ENCODE assay signal across 8 cellular contexts in the genomic region with DNA sequence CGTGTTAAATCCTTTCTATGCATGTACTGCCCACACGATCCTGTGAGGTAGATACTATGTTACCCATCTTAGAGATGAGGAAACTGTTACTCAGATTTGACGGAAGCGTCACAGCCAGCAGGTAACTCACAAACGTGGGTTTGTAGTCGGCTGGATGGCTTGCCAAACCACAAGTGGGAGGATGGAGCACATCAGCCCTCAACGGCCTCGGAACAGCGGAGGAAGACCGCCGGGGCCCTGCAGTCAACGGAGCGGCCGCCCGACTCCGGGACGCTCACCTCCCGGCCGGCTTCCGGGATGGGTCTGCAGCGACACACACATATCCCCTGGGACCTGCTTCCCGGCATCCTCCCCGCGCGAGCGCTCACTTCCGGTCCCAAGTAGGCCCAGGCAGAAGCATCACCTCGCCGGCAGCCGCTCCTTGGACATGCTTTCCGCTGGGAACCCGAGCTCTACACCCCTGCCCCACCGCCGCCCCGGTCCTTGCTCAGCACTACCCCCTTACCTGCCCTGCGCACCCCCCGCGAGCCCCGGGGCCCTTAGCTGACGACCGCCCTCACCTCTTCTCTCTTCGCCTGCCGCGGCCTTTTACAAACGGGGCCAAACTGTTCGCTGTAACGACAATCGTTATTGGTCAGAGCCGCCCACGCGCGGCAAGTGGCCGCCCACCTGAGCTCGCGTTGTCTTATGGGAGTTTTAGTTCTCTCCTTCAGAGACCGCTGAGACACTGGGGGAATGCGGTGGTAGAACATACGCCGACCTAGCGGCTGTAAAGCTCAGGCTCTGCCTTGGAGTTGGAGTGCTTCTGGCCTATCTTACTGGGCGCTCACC. TPM values are rescaled to one million over a fixed set of nuclear protein-coding genes. Genes with fewer than 3 reads are reported as not detected.
A peak's percentile ranks its signal among the peaks of the same experiment; 100 is the strongest.
DNase-seq lines count a peak whose midpoint lies in the region; ATAC-seq, FAIRE-seq and TF ChIP-seq lines count a peak whose summit lies in the region.

A gene (minus strand): TSS at position 607 of the 831 bp plus-strand sequence. CDS start 9,034 bp downstream, outside the sequence.

- TF ChIP-seq CTCF in OCI-LY7 (conservative IDR thresholded peaks at IDR 0.05; ENCODE audit: low read length) (no peak; the same call in 1 of the 2 replicates), endothelial cell of umbilical vein (IDR thresholded peaks at IDR 0.05; ENCODE audit: extremely low read depth in 1 of 2, insufficient read depth in 1 of 2, low read depth in 1 of 2, low read length in 2 of 2) (peak in 1 of 2 donors; percentile 23)

- DNase-seq in DMS 273 treated with DMSO at 0.1 percent for 48 hours (lab: John Stamatoyannopoulos, UW) (peak; percentile 97), HuH-7.5 (ENCODE audit: low spot score) (peak; percentile 94), OCI-LY7 (ENCODE audit: low spot score) (peak; percentile 99), activated T-cell treated with anti-CD3 and anti-CD28 coated beads for 1 hour (ENCODE audit: low read depth) (peak; percentile 90), endothelial cell of umbilical vein (ENCODE audit: low read depth, low spot score) (peak; percentile 98), middle frontal gyrus (ENCODE audit: extremely low spot score, low spot score) (peak; percentile 95)
- peak; percentile 88 to 94 for DNase-seq in stimulated activated CD8-positive, alpha-beta memory T cell treated with anti-CD3 and anti-CD28 coated beads, Interleukin-2, amount 100 ng/mL, for 48 hours (ENCODE audit: low read depth in 2 of 2)

- CTCF ChIA-PET in OCI-LY7 (lab: Charles Lee; ENCODE audit: unreplicated experiment) (interaction anchor here (0.6 to 0.7 kb wide), 2 partner anchors 64 to 1381 kb away, joined by 3 read pairs; no protein-coding TSS in a partner anchor), endothelial cell of umbilical vein (lab: Charles Lee) (interaction anchor here (0.8 to 1.9 kb wide), 9 partner anchors 9 to 466 kb away, joined by 3 to 8 read pairs (median 4); a partner anchor contains a TSS)

- H3K9me2 ChIP-seq in OCI-LY7 (ENCODE audit: insufficient read depth, low read length): no peaks in the 10 kb centered on the region

- peaks cover 8% of the 10 kb centered on the region for H3K4me1 ChIP-seq in OCI-LY7 (ENCODE audit: insufficient read depth, low read length, poor library complexity, severe bottlenecking)
- no peaks in the 10 kb centered on the region for H3K4me1 ChIP-seq in endothelial cell of umbilical vein (ENCODE audit: control insufficient read depth, extremely low read depth, insufficient read depth, low read length)

- peak; percentile 98 for TF ChIP-seq POLR2A in endothelial cell of umbilical vein (IDR thresholded peaks at IDR 0.05; ENCODE audit: low read depth, low read length)

- H3K4me3 ChIP-seq in OCI-LY7 (ENCODE audit: low read depth, low read length, poor library complexity, severe bottlenecking) (peak within 1 kb of the TSS; percentile 83), endothelial cell of umbilical vein (replicated peaks in 1 of 3; ENCODE audit: insufficient read depth in 1 of 3, low read depth in 1 of 3, low read length in 3 of 3) (peak within 1 kb of the TSS; percentile 52 to 73 (median 60))

- H2AFZ ChIP-seq in OCI-LY7 (ENCODE audit: low read length) (peak within 1 kb of the TSS; percentile 73), endothelial cell of umbilical vein (ENCODE audit: low read depth, low read length) (peak within 1 kb of the TSS; percentile 76)

- H3K9me1 ChIP-seq in endothelial cell of umbilical vein (replicated peaks; ENCODE audit: control insufficient read depth, extremely low read depth, insufficient read depth, low read length): no peaks in the 10 kb centered on the region

- no peaks in the 10 kb centered on the region for H3K9me3 ChIP-seq in OCI-LY7 (ENCODE audit: low read length)
- H3K9me3 ChIP-seq in endothelial cell of umbilical vein (replicated peaks; ENCODE audit: control insufficient read depth, insufficient read depth, low read length): no peaks in the 10 kb centered on the region

- intact Hi-C loops in OCI-LY7 (cut with micrococcal nuclease; ENCODE audit: unreplicated experiment): loop anchor here (1.0 to 2.0 kb wide), 5 partner anchors 48 to 278 kb away; a partner anchor contains a TSS
- intact Hi-C loops in endothelial cell of umbilical vein (cut with micrococcal nuclease): loop anchor here (1.0 to 2.0 kb wide), 2 partner anchors 104 to 276 kb away; a partner anchor contains a TSS

- H4K20me1 ChIP-seq in OCI-LY7 (ENCODE audit: insufficient read depth, low read length): no peaks in the 10 kb centered on the region
- H4K20me1 ChIP-seq in endothelial cell of umbilical vein (replicated peaks; ENCODE audit: control insufficient read depth, extremely low read depth, insufficient read depth, low read length): no peaks in the 10 kb centered on the region

- H3K4me2 ChIP-seq in OCI-LY7 (ENCODE audit: low read length) (peak within 1 kb of the TSS; percentile 82), endothelial cell of umbilical vein (ENCODE audit: insufficient read depth, low read length) (peak within 1 kb of the TSS; percentile 93)

- FAIRE-seq in endothelial cell of umbilical vein (lab: Jason Lieb, UNC): peak; percentile 99

- peak within 1 kb of the TSS; percentile 84 for H3K9ac ChIP-seq in endothelial cell of umbilical vein (replicated peaks; ENCODE audit: extremely low read depth, insufficient read depth, low read length)

- dilution Hi-C loops in endothelial cell of umbilical vein (cut with MboI; ENCODE audit: extremely low pct_ligation_motif_present, low sequenced_read_pairs): no loop called here

- H3K27me3 ChIP-seq in endothelial cell of umbilical vein (ENCODE audit: control insufficient read depth in 2 of 2, insufficient read depth in 2 of 2, low read length in 2 of 2): no peaks in the 10 kb centered on the region

- H3K36me3 ChIP-seq in OCI-LY7 (ENCODE audit: insufficient read depth, low read length): no peaks in the 10 kb centered on the region
- H3K36me3 ChIP-seq in endothelial cell of umbilical vein (ENCODE audit: control insufficient read depth in 2 of 2, extremely low read depth in 1 of 2, insufficient read depth in 2 of 2, low read length in 2 of 2): no peaks in the 10 kb centered on the region

- H3K27ac ChIP-seq in OCI-LY7 (ENCODE audit: low read depth, low read length, poor library complexity, severe bottlenecking) (peak within 1 kb of the TSS; percentile 89), endothelial cell of umbilical vein (ENCODE audit: insufficient read depth, low read depth, low read length) (peak within 1 kb of the TSS; percentile 67)

- POLR2A ChIA-PET in OCI-LY7 (lab: Charles Lee): interaction anchor here (0.6 to 3.0 kb wide), 35 partner anchors 9 to 1289 kb away, joined by 3 to 32 read pairs (median 3); a partner anchor contains a TSS
- POLR2A ChIA-PET in endothelial cell of umbilical vein (lab: Charles Lee): interaction anchor here (0.8 to 1.2 kb wide), 5 partner anchors 35 to 276 kb away, joined by 3 to 13 read pairs (median 4); a partner anchor contains a TSS

- H3K79me2 ChIP-seq in OCI-LY7 (ENCODE audit: insufficient read depth, low read depth, low read length): peaks cover 16% of the 10 kb centered on the region; the same call in 1 of the 2 replicates
- peaks cover 2% of the 10 kb centered on the region for H3K79me2 ChIP-seq in endothelial cell of umbilical vein (ENCODE audit: control insufficient read depth, insufficient read depth, low read length)

- BruUV-seq in OCI-LY7 (replicated peaks; lab: Mats Ljungman, UMichigan) (TSS peak; percentile 96), endothelial cell of umbilical vein (replicated peaks; lab: Mats Ljungman, UMichigan) (TSS peak; percentile 90)

- peak; percentile 79 for ATAC-seq in GM21526 (IDR thresholded peaks at IDR 0.05; ENCODE audit: low FRiP score, unreplicated experiment)

TF ChIP-seq in endothelial cell of umbilical vein, 7 proteins besides CTCF, POLR2A, EP300 and RAD21:
- TF ChIP-seq POLR2AphosphoS5 (IDR thresholded peaks at IDR 0.05; ENCODE audit: insufficient read depth, low read depth, low read length) (peak; percentile 98), GATA2 (IDR thresholded peaks at IDR 0.05; ENCODE audit: insufficient read depth, insufficient read length, low read depth, low read length) (no peak), FOS (IDR thresholded peaks at IDR 0.05; ENCODE audit: borderline replicate concordance, insufficient read depth, low read length) (no peak), JUN (IDR thresholded peaks at IDR 0.05; ENCODE audit: borderline replicate concordance, insufficient read depth, insufficient read length, low read depth) (no peak), MYC (IDR thresholded peaks at IDR 0.05; ENCODE audit: low read depth, low read length) (no peak), EZH2 (IDR thresholded peaks at IDR 0.05; ENCODE audit: borderline replicate concordance, low read depth, low read length, severe bottlenecking) (no peak)
- TF ChIP-seq, protein P1, sequence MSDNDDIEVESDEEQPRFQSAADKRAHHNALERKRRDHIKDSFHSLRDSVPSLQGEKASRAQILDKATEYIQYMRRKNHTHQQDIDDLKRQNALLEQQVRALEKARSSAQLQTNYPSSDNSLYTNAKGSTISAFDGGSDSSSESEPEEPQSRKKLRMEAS (IDR thresholded peaks at IDR 0.05; ENCODE audit: insufficient read depth, insufficient read length): no peak

RNA-seq across cellular contexts. Expression of the gene that starts here (rescaled TPM):
- 24.5 and 26.8 TPM in 2 replicates for total RNA-seq in OCI-LY7 (2014; rRNA removed; shearing (Covaris generic))
- total RNA-seq in OCI-LY7 (2022) (19.0 and 21.3 TPM in 2 replicates), endothelial cell of umbilical vein (12.0 and 13.1 TPM in 2 replicates)
- 6.8 and 7.9 TPM in 2 replicates for polyA plus RNA-seq in endothelial cell of umbilical vein
- polyA plus RNA-seq in endothelial cell of umbilical vein (2011; cell fraction: cytosol; rRNA removed): 5.3 and 6.2 TPM in 2 replicates
- 15.3 and 17.6 TPM in 2 replicates for polyA plus RNA-seq in endothelial cell of umbilical vein (2011; cell fraction: nucleus; rRNA removed)
- polyA plus RNA-seq in endothelial cell of umbilical vein (2012): 6.9 and 7.1 TPM in 2 replicates
- 22.1 and 26.4 TPM in 2 replicates for polyA minus RNA-seq in endothelial cell of umbilical vein
- 16.1 TPM for polyA minus RNA-seq in endothelial cell of umbilical vein (2011; cell fraction: cytosol; rRNA and poly(A)+ RNA removed)
- 21.7 and 22.3 TPM in 2 replicates for polyA minus RNA-seq in endothelial cell of umbilical vein (2011; cell fraction: nucleus; rRNA and poly(A)+ RNA removed)

Comparison
In these comparisons a context has a peak if more than half of its experiments do, and no peak if none do; other contexts are left out.
1. Peak in every context shown above with its lines: DNase-seq, ATAC-seq, H3K4me3 ChIP-seq and H3K27ac ChIP-seq.